ENCODE assay signal across 32 cellular contexts in the genomic region with DNA sequence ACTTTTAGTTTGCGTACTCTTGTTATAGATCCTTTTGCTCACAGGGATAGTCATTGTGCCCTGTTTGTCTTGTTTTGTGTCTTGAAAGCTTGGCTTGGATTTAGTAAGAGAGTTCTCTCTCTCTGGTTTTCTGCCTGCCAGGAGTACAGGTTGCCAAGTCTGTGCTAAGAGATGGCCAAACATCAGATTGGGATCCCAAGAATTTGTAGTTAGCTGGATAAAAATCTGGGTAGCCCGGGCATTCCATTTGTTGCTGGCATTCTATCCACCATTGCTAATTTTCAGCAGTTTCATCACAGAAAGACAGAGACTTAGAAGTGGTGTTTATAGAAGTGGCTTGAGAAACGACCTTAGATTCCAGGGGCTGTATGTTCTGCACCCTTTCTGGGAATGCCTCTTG.
"Had no signal": no experiment of that assay in that cellular context is flagged by ENCODE, and none has a peak within 500 bp of the region (broad histone marks: within the 10 kb centered on the region; RNA-seq: fewer than 3 reads in every experiment).

No MANE protein-coding gene starts in this region.

- ATAC-seq: body of pancreas; left cardiac atrium; pancreas; stimulated activated memory B cell treated with anti-CD40 and anti-IgM and Interleukin-4, amounts not matched to agents 10 μg/mL and 1 μg/mL and 100 μg/mL, for 72 hours; stimulated activated naive CD8-positive, alpha-beta T cell treated with anti-CD3 and anti-CD28 coated beads, Interleukin-15, amount 100 ng/mL, for 72 hours had no signal

- H3K36me3 ChIP-seq: colonic mucosa, esophagus squamous epithelium, neutrophil, pancreas, prostate gland, sigmoid colon, vagina had no signal

- DNase-seq: activated CD4-positive, alpha-beta memory T cell treated with anti-CD3 and anti-CD28 coated beads for 36 hours; activated CD4-positive, alpha-beta T cell treated with anti-CD3 and anti-CD28 coated beads, Interleukin-2, amount 10 ng/mL, durations not matched to agents 24 days and 14 days; activated CD4-positive, CD25-positive, alpha-beta regulatory T cell treated with anti-CD3 and anti-CD28 coated beads, Interleukin-2, amount 50 U/mL, for 72 hours; activated CD8-positive, alpha-beta memory T cell treated with anti-CD3 and anti-CD28 coated beads, Interleukin-2, amount 50 U/mL, for 4 hours; activated gamma-delta T cell; activated naive CD4-positive, alpha-beta T cell treated with anti-CD3 and anti-CD28 coated beads, Interleukin-2, amount 10 ng/mL, durations not matched to agents 7 days and 5 days; activated T-cell treated with anti-CD3 and anti-CD28 coated beads, Interleukin-2, amount 50 U/mL, for 1 hour; body of pancreas; cerebellar nuclear complex; colonic mucosa; effector CD8-positive, alpha-beta T cell; esophagus squamous epithelium; foreskin fibroblast; hippocampal formation; left cardiac atrium; mammary epithelial cell; naive B cell; nephron progenitor cell; sigmoid colon; stimulated activated CD4-positive, alpha-beta T cell treated with anti-CD3 and anti-CD28 coated beads, Interleukin-1b, Interleukin-23, amount 100 ng/mL, for 48 hours; stimulated activated CD4-positive, alpha-beta T cell treated with anti-CD3 and anti-CD28 coated beads, Interleukin-4, amount 100 ng/mL, for 4 hours; stimulated activated CD8-positive, alpha-beta memory T cell treated with anti-CD3 and anti-CD28 coated beads, Interleukin-4, amount 100 ng/mL, for 48 hours; stimulated activated naive CD8-positive, alpha-beta T cell treated with anti-CD3 and anti-CD28 coated beads, Interleukin-15, amount 100 ng/mL, for 72 hours; substantia nigra; T-helper 1 cell had no signal

- H3K4me1 ChIP-seq: body of pancreas, colonic mucosa, esophagus squamous epithelium, pancreas, prostate gland, sigmoid colon, vagina had no signal

- H3K9me3 ChIP-seq: colonic mucosa, esophagus squamous epithelium, neutrophil, pancreas, prostate gland, vagina had no signal

- H3K27ac ChIP-seq: body of pancreas, colonic mucosa, epithelial cell of prostate, esophagus squamous epithelium, neutrophil, pancreas, prostate gland, sigmoid colon, vagina had no signal

- H3K27me3 ChIP-seq: body of pancreas, colonic mucosa, esophagus squamous epithelium, neutrophil, pancreas, sigmoid colon, vagina had no signal

- H3K4me3 ChIP-seq: body of pancreas, colonic mucosa, esophagus squamous epithelium, pancreas, prostate gland, sigmoid colon, smooth muscle cell, vagina had no signal
